Comparison of ENCODE assay signal across 19 cellular contexts in the genomic region with DNA sequence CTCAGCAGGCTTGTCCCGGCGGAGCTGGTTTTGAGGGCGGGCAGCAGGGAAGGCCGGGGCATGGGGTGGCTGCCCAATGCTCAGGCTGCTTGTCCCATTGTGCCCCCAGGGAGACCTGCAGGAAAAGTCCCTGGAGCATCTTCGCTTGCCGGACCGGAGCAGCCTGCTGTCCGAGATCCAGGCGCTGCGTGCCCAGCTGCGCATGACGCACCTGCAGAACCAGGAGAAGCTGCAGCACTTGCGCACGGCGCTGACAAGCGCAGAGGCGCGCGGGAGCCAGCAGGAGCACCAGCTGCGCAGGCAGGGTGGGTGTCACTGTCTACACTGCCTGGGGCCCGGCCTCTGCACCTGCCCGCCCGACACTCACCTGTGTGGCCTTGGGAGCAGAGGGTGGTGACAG.
"Had no signal": no experiment of that assay in that cellular context is flagged by ENCODE, and none has a peak within 500 bp of the region (broad histone marks: within the 10 kb centered on the region; RNA-seq: fewer than 3 reads in every experiment).

No MANE protein-coding gene starts in this region.

- H3K9me3 Mint-ChIP-seq: immature natural killer cell; naive thymus-derived CD8-positive, alpha-beta T cell; nephron progenitor cell; stimulated activated effector memory CD8-positive, alpha-beta T cell treated with anti-CD3 and anti-CD28 coated beads, Interleukin-12 subunit alpha, Interleukin-12 subunit beta, amount 100 ng/mL, for 72 hours had no signal

- H3K4me1 ChIP-seq: pancreas, sigmoid colon, transverse colon, upper lobe of right lung, uterus had no signal

- H3K27me3 Mint-ChIP-seq: naive thymus-derived CD8-positive, alpha-beta T cell had no signal

- DNase-seq: cerebellar nuclear complex; effector CD4-positive, alpha-beta T cell; hypothalamus; immature natural killer cell; islet precursor cell; naive thymus-derived CD8-positive, alpha-beta T cell; nephron progenitor cell; occipital lobe; pancreas; sigmoid colon; stimulated activated CD4-positive, alpha-beta T cell treated with anti-CD3 and anti-CD28 coated beads, Interleukin-2, amount 100 ng/mL, for 24 hours; stimulated activated CD4-positive, alpha-beta T cell treated with anti-CD3 and anti-CD28 coated beads, Interleukin-4, amount 100 ng/mL, for 24 hours; stimulated activated naive CD8-positive, alpha-beta T cell treated with anti-CD3 and anti-CD28 coated beads, Interleukin-15, Interleukin-2, amounts not matched to agents 100 U/mL and 50 U/mL, for 24 hours; transverse colon; upper lobe of right lung; uterus had no signal

- H3K4me3 Mint-ChIP-seq: nephron progenitor cell; stimulated activated effector memory CD8-positive, alpha-beta T cell treated with anti-CD3 and anti-CD28 coated beads, Interleukin-12 subunit alpha, Interleukin-12 subunit beta, amount 100 ng/mL, for 72 hours had no signal

- ATAC-seq: naive thymus-derived CD8-positive, alpha-beta T cell; pancreas; stimulated activated effector memory CD8-positive, alpha-beta T cell treated with anti-CD3 and anti-CD28 coated beads, Interleukin-12 subunit alpha, Interleukin-12 subunit beta, amount 100 ng/mL, for 72 hours; stimulated activated naive CD8-positive, alpha-beta T cell treated with anti-CD3 and anti-CD28 coated beads, Interleukin-15, Interleukin-2, amounts not matched to agents 100 U/mL and 50 U/mL, for 24 hours; upper lobe of right lung had no signal

- H3K27ac ChIP-seq: dorsolateral prefrontal cortex, pancreas, sigmoid colon, thoracic aorta, transverse colon, upper lobe of right lung, uterus had no signal

- H3K27me3 ChIP-seq: dorsolateral prefrontal cortex, pancreas, sigmoid colon, transverse colon, upper lobe of right lung, uterus had no signal

- H3K4me3 ChIP-seq: dorsolateral prefrontal cortex, pancreas, sigmoid colon, thoracic aorta, transverse colon, upper lobe of right lung, uterus had no signal

- H3K27ac Mint-ChIP-seq: nephron progenitor cell; stimulated activated effector memory CD8-positive, alpha-beta T cell treated with anti-CD3 and anti-CD28 coated beads, Interleukin-12 subunit alpha, Interleukin-12 subunit beta, amount 100 ng/mL, for 72 hours had no signal

- H3K36me3 ChIP-seq: uterus had no signal

- H3K9me3 ChIP-seq: pancreas, sigmoid colon, thoracic aorta, transverse colon, upper lobe of right lung, uterus had no signal
